Comparison of ENCODE assay signal across 23 cellular contexts in genomic region chr9:68709291-68709970, GRCh38. TPM values are rescaled to one million over a fixed set of nuclear protein-coding genes. Genes with fewer than 3 reads are reported as not detected.
DNase-seq lines count a peak whose midpoint lies in the region; ATAC-seq, FAIRE-seq and TF ChIP-seq lines count a peak whose summit lies in the region.
"Had no signal": no experiment of that assay in that cellular context is flagged by ENCODE, and none has a peak within 500 bp of the region (broad histone marks: within the 10 kb centered on the region; RNA-seq: fewer than 3 reads in every experiment).

No MANE protein-coding gene starts in this region.

- H3K4me1 ChIP-seq in left ventricle myocardium inferior (peaks cover 67% of the 10 kb centered on the region), K562 (replicated peaks in 1 of 2; ENCODE audit: control insufficient read depth in 2 of 2, insufficient read depth in 2 of 2, low read length in 2 of 2) (peaks cover 11 to 12% of the 10 kb centered on the region in 2 experiments), mucosa of rectum (ENCODE audit: control insufficient read depth in 2 of 2, insufficient read depth in 2 of 2, low read length in 2 of 2) (peaks cover 4 to 18% of the 10 kb centered on the region in 2 donors), testis (peaks cover 3% of the 10 kb centered on the region), MM.1S (ENCODE audit: low read length) (peaks cover 32% of the 10 kb centered on the region)
- peaks cover 6% of the 10 kb centered on the region for H3K4me1 ChIP-seq in CD4-positive, alpha-beta memory T cell (ENCODE audit: insufficient read depth, low read length)

- no peaks in the 10 kb centered on the region for H4K20me1 ChIP-seq in K562 (replicated peaks; ENCODE audit: control insufficient read depth, insufficient read depth, low read length)
- H4K20me1 ChIP-seq in MM.1S (ENCODE audit: insufficient read depth, low read length), result no peaks in the 10 kb centered on the region

- in situ Hi-C loops in K562 (cut with MboI), result no loop called here

- DNase-seq in left ventricle myocardium inferior (no peak), Right ventricle myocardium inferior (ENCODE audit: missing footprints) (no peak), K562 (ENCODE audit: extremely low read depth in 1 of 4, low spot score in 3 of 4) (no peak), testis (no peak), GM19238 (ENCODE audit: insufficient read length, low spot score) (no peak), MM.1S (no peak)
- no peak for DNase-seq in CD4-positive, alpha-beta memory T cell
- DNase-seq: ACHN; C1 segment of cervical spinal cord; H7; Kasumi-1; MG63; NCI-H1436; NCI-H1930; NCI-H2227 treated with DMSO at 0.1 percent for 48 hours; NCI-H510A; NCI-H748 treated with DMSO at 0.1 percent for 48 hours; NK-92 treated with Interleukin-12 subunit alpha and Interleukin-12 subunit beta, amount 100 ng/mL, for 24 hours had no signal

- H3F3A ChIP-seq in MM.1S (ENCODE audit: insufficient read depth, low read length), result peaks cover 14% of the 10 kb centered on the region

- TF ChIP-seq RAD21 in K562 (CRISPR knock-in tag; conservative IDR thresholded peaks at IDR 0.05 in 1 of 2, IDR thresholded peaks at IDR 0.05 in 1 of 2), result no peak

- H3K9ac ChIP-seq in K562 (ENCODE audit: insufficient read depth in 1 of 2, low read depth in 2 of 2, low read length in 2 of 2), result no peak overlapping the region
- H3K9ac ChIP-seq in mucosa of rectum (ENCODE audit: low read depth in 1 of 2, low read length in 2 of 2), result no peak overlapping the region
- no peak overlapping the region for H3K9ac ChIP-seq in MM.1S (ENCODE audit: low read length)

- H3K36me3 ChIP-seq in left ventricle myocardium inferior (no peaks in the 10 kb centered on the region), K562 (ENCODE audit: control insufficient read depth, insufficient read depth, low read length) (no peaks in the 10 kb centered on the region; the same call in 2 of the 3 replicates), mucosa of rectum (ENCODE audit: control insufficient read depth in 2 of 2, insufficient read depth in 2 of 2, low read length in 2 of 2) (peaks cover 0 to 3% of the 10 kb centered on the region in 2 donors), testis (ENCODE audit: low read depth, missing control alignments) (no peaks in the 10 kb centered on the region), MM.1S (replicated peaks; ENCODE audit: insufficient read depth, low read length) (no peaks in the 10 kb centered on the region)
- H3K36me3 ChIP-seq in CD4-positive, alpha-beta memory T cell (ENCODE audit: insufficient read depth, low read length), result no peaks in the 10 kb centered on the region
- H3K36me3 ChIP-seq: MG63 had no signal

- H3K27me3 ChIP-seq in left ventricle myocardium inferior (ENCODE audit: low read depth) (peaks cover 20% of the 10 kb centered on the region), K562 (ENCODE audit: control insufficient read depth in 2 of 2, insufficient read depth in 2 of 2, low read length in 2 of 2) (no peaks in the 10 kb centered on the region), mucosa of rectum (ENCODE audit: control insufficient read depth in 2 of 2, insufficient read depth in 2 of 2, low read length in 2 of 2) (no peaks in the 10 kb centered on the region), testis (no peaks in the 10 kb centered on the region), MM.1S (replicated peaks; ENCODE audit: insufficient read depth, low read length) (no peaks in the 10 kb centered on the region)
- peaks cover 5% of the 10 kb centered on the region for H3K27me3 ChIP-seq in CD4-positive, alpha-beta memory T cell (ENCODE audit: insufficient read depth, low read length)

- TF ChIP-seq CTCF in left ventricle myocardium inferior (IDR thresholded peaks at IDR 0.05; ENCODE audit: borderline replicate concordance) (no peak), K562 (IDR thresholded peaks at IDR 0.05 in 2 of 3, conservative IDR thresholded peaks at IDR 0.05 in 1 of 3; ENCODE audit: insufficient read depth in 2 of 3, low read depth in 1 of 3, low read length in 3 of 3) (no peak), testis (IDR thresholded peaks at IDR 0.05) (no peak), MM.1S (IDR thresholded peaks at IDR 0.05; ENCODE audit: low read length) (no peak)

- H3K9me3 ChIP-seq in left ventricle myocardium inferior (replicated peaks), result no peaks in the 10 kb centered on the region
- H3K9me3 ChIP-seq in K562 (replicated peaks; ENCODE audit: control insufficient read depth, insufficient read depth, low read depth, low read length), result no peaks in the 10 kb centered on the region
- H3K9me3 ChIP-seq in mucosa of rectum (ENCODE audit: control insufficient read depth in 2 of 2, low read length in 2 of 2), result no peaks in the 10 kb centered on the region
- no peaks in the 10 kb centered on the region for H3K9me3 ChIP-seq in testis
- H3K9me3 ChIP-seq in CD4-positive, alpha-beta memory T cell (ENCODE audit: control insufficient read depth in 1 of 2, low read length in 2 of 2), result no peaks in the 10 kb centered on the region
- no peaks in the 10 kb centered on the region for H3K9me3 ChIP-seq in MM.1S (replicated peaks; ENCODE audit: insufficient read depth, low read length)
- H3K9me3 ChIP-seq: MG63 had no signal

- H3K4me3 ChIP-seq in left ventricle myocardium inferior (peak overlapping the region; percentile 18), K562 (no peak overlapping the region), mucosa of rectum (ENCODE audit: low read length in 2 of 2) (peak overlapping the region in 1 of 2 donors; percentile 44), testis (no peak overlapping the region), MM.1S (ENCODE audit: low read length) (no peak overlapping the region)
- H3K4me3 ChIP-seq in CD4-positive, alpha-beta memory T cell (ENCODE audit: low read length in 2 of 2), result no peak overlapping the region
- H3K4me3 ChIP-seq: MG63 had no signal

- FAIRE-seq in K562 (lab: Jason Lieb, UNC), result no peak
- FAIRE-seq: G401.6 had no signal

- CTCF ChIA-PET in K562 (lab: Yijun Ruan, JAX; ENCODE audit: low intra/inter-chr PET ratio), result no interaction called here
- CTCF ChIA-PET in CD4-positive, alpha-beta memory T cell (lab: Charles Lee; ENCODE audit: partially characterized antibody), result interaction anchor here (1.4 kb wide), 1 partner anchor 290 kb away, joined by 3 read pairs; no protein-coding TSS in a partner anchor

- TF ChIP-seq POLR2A in K562 (conservative IDR thresholded peaks at IDR 0.05), result no peak
- no peak for TF ChIP-seq POLR2A in testis (IDR thresholded peaks at IDR 0.05)

- intact Hi-C loops in left ventricle myocardium inferior (cut with micrococcal nuclease), result no loop called here
- intact Hi-C loops in Right ventricle myocardium inferior (cut with DNase I), result loop anchor here (5.0 to 10.0 kb wide), 5 partner anchors 95 to 273 kb away; no protein-coding TSS in a partner anchor
- intact Hi-C loops in K562 (cut with micrococcal nuclease), result loop anchor here (5.0 kb wide), 4 partner anchors 43 to 318 kb away; no protein-coding TSS in a partner anchor
- intact Hi-C loops in testis (cut with DNase I; ENCODE audit: low total_unique reads), result no loop called here
- intact Hi-C loops in CD4-positive, alpha-beta memory T cell (cut with micrococcal nuclease), result no loop called here

- H2AFZ ChIP-seq in K562 (ENCODE audit: low read depth, low read length) (no peak overlapping the region), MM.1S (ENCODE audit: low read length) (no peak overlapping the region)

- POLR2A ChIA-PET in K562 (lab: Yijun Ruan, JAX), result interaction anchor here (1.5 kb wide), 1 partner anchor 11 kb away, joined by 4 read pairs; no protein-coding TSS in a partner anchor
- POLR2A ChIA-PET in CD4-positive, alpha-beta memory T cell (lab: Charles Lee; ENCODE audit: partially characterized antibody), result no interaction called here

- no peaks in the 10 kb centered on the region for H3K9me1 ChIP-seq in K562 (ENCODE audit: control insufficient read depth, insufficient read depth, low read length)

- H3K9me3 Mint-ChIP-seq in CD4-positive, alpha-beta memory T cell, result no peaks in the 10 kb centered on the region

- H3K27me3 Mint-ChIP-seq in CD4-positive, alpha-beta memory T cell, result peaks cover 53 to 58% of the 10 kb centered on the region in 2 donors

- WGBS in K562 (ENCODE audit: insufficient coverage, low coverage, missing lambda C conversion rate), result 98% methylated on average over 6 of the region's 8 CpGs
- 80 to 81% methylated on average over 8 of the region's 8 CpGs for WGBS in testis, 2 donors

- ATAC-seq in Right ventricle myocardium inferior, result no peak
- ATAC-seq in K562, result no peak
- ATAC-seq: Panc1, SK-N-SH treated with all-trans-retinoic acid at 6 μM for 48 hours had no signal

- H3K36me3 Mint-ChIP-seq in CD4-positive, alpha-beta memory T cell, result no peaks in the 10 kb centered on the region

- no TSS peak for BruUV-seq in K562 (replicated peaks; lab: Mats Ljungman, UMichigan)

- H3K79me2 ChIP-seq in K562 (ENCODE audit: control insufficient read depth, insufficient read depth, low read length), result peaks cover 66% of the 10 kb centered on the region
- H3K79me2 ChIP-seq in MM.1S (ENCODE audit: low read length), result peaks cover 69% of the 10 kb centered on the region

- no peak for TF ChIP-seq EP300 in K562 (IDR thresholded peaks at IDR 0.05; ENCODE audit: low read length)

- H3K9me2 ChIP-seq in MM.1S (replicated peaks; ENCODE audit: insufficient read depth, low read length), result no peaks in the 10 kb centered on the region

- H3K4me1 Mint-ChIP-seq in CD4-positive, alpha-beta memory T cell, result peaks cover 5 to 19% (median 17%) of the 10 kb centered on the region in 4 donors

- H3K4me2 ChIP-seq in K562 (ENCODE audit: insufficient read depth, low read length) (no peak overlapping the region), MM.1S (ENCODE audit: low read depth, low read length) (no peak overlapping the region)

- H3K27ac Mint-ChIP-seq in CD4-positive, alpha-beta memory T cell, result no peak overlapping the region

- no peak overlapping the region for H3K4me3 Mint-ChIP-seq in CD4-positive, alpha-beta memory T cell

- H3K27ac ChIP-seq in left ventricle myocardium inferior (replicated peaks), result peak overlapping the region; percentile 67
- H3K27ac ChIP-seq in K562 (ENCODE audit: extremely low read depth, low read depth, low read length), result no peak overlapping the region
- peak overlapping the region; percentile 17 to 48 for H3K27ac ChIP-seq in mucosa of rectum (ENCODE audit: low read depth in 2 of 2, low read length in 2 of 2)
- peak overlapping the region; percentile 21 to 60 for H3K27ac ChIP-seq in testis
- no peak overlapping the region for H3K27ac ChIP-seq in CD4-positive, alpha-beta memory T cell (ENCODE audit: low read depth, low read length)
- no peak overlapping the region for H3K27ac ChIP-seq in MM.1S (ENCODE audit: low read length)
- H3K27ac ChIP-seq: 22Rv1 had no signal

RNA-seq across cellular contexts. Expression of gene PIP5K1B, which starts 4.4 kb away (rescaled TPM):
- 71.9 TPM for total RNA-seq in left ventricle myocardium inferior
- 60.6 TPM for total RNA-seq in Right ventricle myocardium inferior
- total RNA-seq in K562 (2011; cell fraction: chromatin; rRNA removed; ENCODE audit: low replicate concordance), result 11.7 and 37.8 TPM in 2 replicates
- total RNA-seq in K562 (2011; cell fraction: nucleolus; rRNA removed), result 11.6 and 11.7 TPM in 2 replicates
- total RNA-seq in K562 (2011; cell fraction: nucleoplasm; rRNA removed), result 19.9 and 36.8 TPM in 2 replicates
- total RNA-seq in K562 (2014; rRNA removed), result 3.8 and 3.9 TPM in 2 replicates
- total RNA-seq in K562 (2014; rRNA removed; fragmentation: Illumina TruSeq; extraction: Trizol), result 7.4 and 8.8 TPM in 2 replicates
- total RNA-seq in K562 (2015; rRNA removed; fragmentation: Illumina TruSeq; extraction: Trizol), result 7.4 and 7.5 TPM in 2 replicates
- total RNA-seq in K562 (2021), result 9.6 and 10.4 TPM in 2 replicates
- polyA plus RNA-seq in K562 (2011; rRNA removed), result 6.5 and 7.8 TPM in 2 replicates
- polyA plus RNA-seq in K562 (2011; cell fraction: cytosol; rRNA removed), result 2.5 and 4.5 TPM in 2 replicates
- 5.7 and 7.2 TPM in 2 replicates for polyA plus RNA-seq in K562 (2011; cell fraction: nucleus; rRNA removed)
- 9.2 and 13.5 TPM in 2 replicates for polyA plus RNA-seq in K562 (2012)
- 10.6 and 12.9 TPM in 2 replicates for polyA plus RNA-seq in K562 (2014; fragmentation: Illumina TruSeq; extraction: Trizol)
- polyA plus RNA-seq in K562 (2014; fragmentation: Nextera tagmentation; extraction: Ambion mirVana), result 1 to 10 TPM; 3.1 to 6.3 TPM
- 4.9 and 5.0 TPM in 2 replicates for polyA plus RNA-seq in K562 (2014; rRNA removed)
- 12.3 and 14.2 TPM in 2 replicates for polyA minus RNA-seq in K562 (2011; rRNA and poly(A)+ RNA removed)
- polyA minus RNA-seq in K562 (2011; cell fraction: cytosol; rRNA and poly(A)+ RNA removed), result 4.3 and 6.3 TPM in 2 replicates
- 12.3 and 27.8 TPM in 2 replicates for polyA minus RNA-seq in K562 (2011; cell fraction: nucleus; rRNA and poly(A)+ RNA removed)
- 10 to 100 TPM; 53.6 to 66.9 TPM for total RNA-seq in testis
- polyA plus RNA-seq in testis (ENCODE audit: insufficient read depth, low read depth, low replicate concordance), result 70.5 TPM
- under 1 TPM in 1 of 2 experiments, not detected in 1; 0.12 TPM for total RNA-seq in CD4-positive, alpha-beta memory T cell
- under 1 TPM in 1 of 2 donors, not detected in 1; 0.25 TPM for polyA plus RNA-seq in CD4-positive, alpha-beta memory T cell

Comparison
In these comparisons a context has a peak if more than half of its experiments do, and no peak if none do; other contexts are left out.
1. intact Hi-C loops: an anchor here in Right ventricle myocardium inferior (5.0 to 10.0 kb wide) and K562 (5.0 kb wide); none called in left ventricle myocardium inferior, testis and CD4-positive, alpha-beta memory T cell.
2. H3K27ac ChIP-seq: peak in left ventricle myocardium inferior (single experiment), mucosa of rectum (2 of 2) and testis (2 of 2); none in K562 (single experiment), CD4-positive, alpha-beta memory T cell (single experiment) and MM.1S (single experiment).
3. RNA of gene PIP5K1B, which starts 4.4 kb away (total RNA-seq): 71.9 TPM in left ventricle myocardium inferior (single experiment), 53.6 to 66.9 TPM in testis, 60.6 TPM in Right ventricle myocardium inferior (single experiment) and 3.8 to 37.8 TPM in K562; 0.12 TPM in CD4-positive, alpha-beta memory T cell; every median in the first group is over 4 times any median in the second.